Comparison of ENCODE assay signal across 8 cellular contexts in the genomic region with DNA sequence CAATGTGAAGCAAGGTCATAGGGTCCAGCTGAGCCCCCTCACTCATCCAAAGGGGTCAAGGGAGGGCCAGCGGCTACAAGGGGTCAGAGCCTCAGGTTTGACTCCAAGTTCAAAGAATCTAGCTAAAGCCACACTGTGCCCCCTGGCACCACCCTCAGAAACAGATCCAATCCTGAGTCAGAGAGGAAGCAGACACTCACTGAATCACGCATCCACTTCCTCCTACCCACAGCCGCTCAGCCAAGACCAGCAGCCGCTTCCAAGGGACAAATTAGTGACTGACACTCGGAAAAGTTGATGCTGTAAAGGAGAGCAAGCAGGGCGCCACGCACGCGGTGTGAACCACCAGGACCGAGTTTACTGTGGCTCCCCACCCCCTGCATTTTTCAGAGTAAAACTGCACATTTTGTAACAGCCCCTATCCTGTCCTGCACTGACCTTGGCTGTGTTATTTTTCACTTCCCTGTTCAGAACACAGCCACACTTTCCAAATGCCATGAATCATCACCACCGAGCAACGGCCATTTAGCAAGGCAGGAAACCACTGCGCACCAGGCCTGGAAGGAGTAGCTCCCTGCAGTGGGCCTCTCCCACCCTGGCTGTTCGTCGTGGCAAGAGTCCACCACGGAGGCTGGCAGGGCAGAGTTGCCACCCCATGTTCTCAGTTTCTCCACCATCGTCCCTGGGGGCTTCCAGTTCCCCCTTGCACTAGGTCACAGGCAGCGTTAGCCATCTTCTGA.
A peak's percentile ranks its signal among the peaks of the same experiment; 100 is the strongest.
DNase-seq lines count a peak whose midpoint lies in the region; ATAC-seq and TF ChIP-seq lines count a peak whose summit lies in the region.

No MANE protein-coding gene starts in this region.

- BruUV-seq in A673 (replicated peaks; lab: Mats Ljungman, UMichigan) = no TSS peak

- no peaks in the 10 kb centered on the region for H3K36me3 ChIP-seq in A673 (ENCODE audit: insufficient read depth, low read length, poor library complexity, severe bottlenecking)
- H3K36me3 ChIP-seq in KOPT-K1 (ENCODE audit: insufficient read depth, low read length) = no peaks in the 10 kb centered on the region

- peak overlapping the region; percentile 46 for H3K4me3 Mint-ChIP-seq in activated CD4-positive, alpha-beta T cell treated with anti-CD3 and anti-CD28 coated beads, Interleukin-2, amount 10 ng/mL, durations not matched to agents 7 days and 5 days
- H3K4me3 Mint-ChIP-seq in dendritic cell treated with granulocyte-macrophage colony-stimulating factor and Interleukin-4, amounts not matched to agents 40 ng/mL and 50 ng/mL, for 4 days = peak overlapping the region; percentile 87

- H3K9me3 ChIP-seq in A673 (ENCODE audit: low read depth, low read length, poor library complexity, severe bottlenecking) = no peaks in the 10 kb centered on the region
- H3K9me3 ChIP-seq in KOPT-K1 (ENCODE audit: insufficient read depth, low read length, poor library complexity, severe bottlenecking) = no peaks in the 10 kb centered on the region

- no peaks in the 10 kb centered on the region for H3K27me3 Mint-ChIP-seq in activated CD4-positive, alpha-beta T cell treated with anti-CD3 and anti-CD28 coated beads, Interleukin-2, amount 10 ng/mL, durations not matched to agents 7 days and 5 days
- H3K27me3 Mint-ChIP-seq in dendritic cell treated with granulocyte-macrophage colony-stimulating factor and Interleukin-4, amounts not matched to agents 40 ng/mL and 50 ng/mL, for 4 days = no peaks in the 10 kb centered on the region

- intact Hi-C loops in A673 (cut with micrococcal nuclease; ENCODE audit: unreplicated experiment) = no loop called here
- intact Hi-C loops in dendritic cell treated with granulocyte-macrophage colony-stimulating factor and Interleukin-4, amounts not matched to agents 40 ng/mL and 50 ng/mL, for 4 days (cut with micrococcal nuclease) = loop anchor here (2.0 kb wide), 2 partner anchors 32 to 130 kb away; no protein-coding TSS in a partner anchor

- peak overlapping the region; percentile 87 for H3K27ac Mint-ChIP-seq in activated CD4-positive, alpha-beta T cell treated with anti-CD3 and anti-CD28 coated beads, Interleukin-2, amount 10 ng/mL, durations not matched to agents 7 days and 5 days
- H3K27ac Mint-ChIP-seq in dendritic cell treated with granulocyte-macrophage colony-stimulating factor and Interleukin-4, amounts not matched to agents 40 ng/mL and 50 ng/mL, for 4 days = peak overlapping the region; percentile 98

- H3K27ac ChIP-seq in A673 (ENCODE audit: low read depth, low read length, poor library complexity, severe bottlenecking) (no peak overlapping the region), KOPT-K1 (ENCODE audit: low read depth, low read length, poor library complexity, severe bottlenecking) (peak overlapping the region; percentile 89)

- peaks cover 6% of the 10 kb centered on the region for H3K36me3 Mint-ChIP-seq in activated CD4-positive, alpha-beta T cell treated with anti-CD3 and anti-CD28 coated beads, Interleukin-2, amount 10 ng/mL, durations not matched to agents 7 days and 5 days (ENCODE audit: low read depth)
- peaks cover 22% of the 10 kb centered on the region for H3K36me3 Mint-ChIP-seq in dendritic cell treated with granulocyte-macrophage colony-stimulating factor and Interleukin-4, amounts not matched to agents 40 ng/mL and 50 ng/mL, for 4 days (ENCODE audit: low read depth)

- no peak for TF ChIP-seq CTCF in A673 (conservative IDR thresholded peaks at IDR 0.05; ENCODE audit: low read depth, low read length)

- DNase-seq in A673 (ENCODE audit: low spot score) (peak; percentile 35), midbrain (lab: John Stamatoyannopoulos, UW) (peak; percentile 31)
- DNase-seq in activated CD4-positive, alpha-beta T cell treated with anti-CD3 and anti-CD28 coated beads, Interleukin-2, amount 10 ng/mL, durations not matched to agents 7 days and 5 days = peak; percentile 64
- peak; percentile 39 to 47 for DNase-seq in stimulated activated CD8-positive, alpha-beta memory T cell treated with anti-CD3 and anti-CD28 coated beads, Interleukin-2, amount 100 ng/mL, for 1 hour (ENCODE audit: low read depth in 2 of 2)

- H3K9me3 Mint-ChIP-seq in activated CD4-positive, alpha-beta T cell treated with anti-CD3 and anti-CD28 coated beads, Interleukin-2, amount 10 ng/mL, durations not matched to agents 7 days and 5 days = peaks cover 4% of the 10 kb centered on the region
- no peaks in the 10 kb centered on the region for H3K9me3 Mint-ChIP-seq in dendritic cell treated with granulocyte-macrophage colony-stimulating factor and Interleukin-4, amounts not matched to agents 40 ng/mL and 50 ng/mL, for 4 days

- no peak overlapping the region for H3K4me3 ChIP-seq in A673 (ENCODE audit: low read depth, low read length, poor library complexity, severe bottlenecking)

- ATAC-seq in GM19452 (IDR thresholded peaks at IDR 0.05; ENCODE audit: unreplicated experiment) (peak; percentile 47), HG03439 (IDR thresholded peaks at IDR 0.05; ENCODE audit: unreplicated experiment) (no peak)

- H3K4me1 ChIP-seq in A673 (ENCODE audit: insufficient read depth, low read length, poor library complexity, severe bottlenecking) = peaks cover 9% of the 10 kb centered on the region

- CTCF ChIA-PET in A673 (lab: Charles Lee) = no interaction called here
- CTCF ChIA-PET in activated CD4-positive, alpha-beta T cell treated with anti-CD3 and anti-CD28 coated beads, Interleukin-2, amount 10 ng/mL, durations not matched to agents 7 days and 5 days (lab: Charles Lee) = interaction anchor here (0.6 to 2.4 kb wide), 7 partner anchors 8 to 114 kb away, joined by 3 to 7 read pairs (median 4); no protein-coding TSS in a partner anchor

- H3K4me1 Mint-ChIP-seq in activated CD4-positive, alpha-beta T cell treated with anti-CD3 and anti-CD28 coated beads, Interleukin-2, amount 10 ng/mL, durations not matched to agents 7 days and 5 days = peaks cover 77% of the 10 kb centered on the region
- H3K4me1 Mint-ChIP-seq in dendritic cell treated with granulocyte-macrophage colony-stimulating factor and Interleukin-4, amounts not matched to agents 40 ng/mL and 50 ng/mL, for 4 days (ENCODE audit: low read depth) = peaks cover 92% of the 10 kb centered on the region

- H3K27me3 ChIP-seq in A673 (replicated peaks; ENCODE audit: insufficient read depth, low read depth, low read length, poor library complexity) = no peaks in the 10 kb centered on the region

- POLR2A ChIA-PET in A673 (lab: Charles Lee; ENCODE audit: low non-redundant PET) = no interaction called here
- POLR2A ChIA-PET in activated CD4-positive, alpha-beta T cell treated with anti-CD3 and anti-CD28 coated beads, Interleukin-2, amount 10 ng/mL, durations not matched to agents 7 days and 5 days (lab: Charles Lee) = interaction anchor here (0.5 to 2.4 kb wide), 3 partner anchors 26 to 84 kb away, joined by 3 to 14 read pairs (median 4); no protein-coding TSS in a partner anchor
